Comparison of ENCODE assay signal across 15 cellular contexts in the genomic region with DNA sequence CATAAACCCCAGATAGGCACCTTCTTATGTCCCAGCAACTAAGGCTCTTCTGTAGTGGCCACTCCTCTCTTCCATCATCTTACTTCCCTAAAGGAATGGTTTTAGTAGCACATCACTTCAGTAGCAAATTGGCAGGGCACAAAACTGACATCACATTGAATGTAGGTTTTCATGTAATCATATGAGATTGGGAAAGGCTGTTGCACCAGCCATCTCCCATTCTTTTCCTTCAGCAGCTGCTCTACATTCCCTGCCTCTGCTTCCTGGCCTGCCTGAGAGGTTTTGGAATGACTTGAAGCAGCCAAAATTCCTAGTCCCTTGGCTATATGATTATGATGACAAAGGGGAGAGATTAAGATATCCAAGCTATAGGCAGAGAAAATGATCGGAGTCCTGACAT. TPM values are rescaled to one million over a fixed set of nuclear protein-coding genes. Genes with fewer than 3 reads are reported as not detected.
DNase-seq lines count a peak whose midpoint lies in the region; ATAC-seq and TF ChIP-seq lines count a peak whose summit lies in the region.
"Had no signal": no experiment of that assay in that cellular context is flagged by ENCODE, and none has a peak within 500 bp of the region (broad histone marks: within the 10 kb centered on the region; RNA-seq: fewer than 3 reads in every experiment).

No MANE protein-coding gene starts in this region.

- no peaks in the 10 kb centered on the region for H3K9me3 Mint-ChIP-seq in activated CD4-positive, alpha-beta T cell treated with anti-CD3 and anti-CD28 coated beads for 36 hours (ENCODE audit: low read depth)
- H3K9me3 Mint-ChIP-seq in activated CD4-positive, alpha-beta T cell treated with anti-CD3 and anti-CD28 coated beads, Interleukin-2, amount 10 ng/mL, durations not matched to agents 7 days and 5 days, result no peaks in the 10 kb centered on the region
- no peaks in the 10 kb centered on the region for H3K9me3 Mint-ChIP-seq in dendritic cell treated with granulocyte-macrophage colony-stimulating factor and Interleukin-4, amounts not matched to agents 40 ng/mL and 50 ng/mL, for 4 days
- no peaks in the 10 kb centered on the region for H3K9me3 Mint-ChIP-seq in stimulated activated effector memory CD8-positive, alpha-beta T cell treated with anti-CD3 and anti-CD28 coated beads, Interleukin-12 subunit alpha, Interleukin-12 subunit beta, amount 100 ng/mL, for 72 hours
- H3K9me3 Mint-ChIP-seq in CD4-positive, alpha-beta memory T cell, result no peaks in the 10 kb centered on the region
- H3K9me3 Mint-ChIP-seq: HFFc6 had no signal

- no peak overlapping the region for H3K27ac ChIP-seq in CD4-positive, alpha-beta memory T cell (ENCODE audit: low read depth, low read length)
- H3K27ac ChIP-seq: 22Rv1, BLaER1 had no signal

- H3K27me3 Mint-ChIP-seq in activated CD4-positive, alpha-beta T cell treated with anti-CD3 and anti-CD28 coated beads for 36 hours, result no peaks in the 10 kb centered on the region
- no peaks in the 10 kb centered on the region for H3K27me3 Mint-ChIP-seq in activated CD4-positive, alpha-beta T cell treated with anti-CD3 and anti-CD28 coated beads, Interleukin-2, amount 10 ng/mL, durations not matched to agents 7 days and 5 days
- H3K27me3 Mint-ChIP-seq in dendritic cell treated with granulocyte-macrophage colony-stimulating factor and Interleukin-4, amounts not matched to agents 40 ng/mL and 50 ng/mL, for 4 days, result no peaks in the 10 kb centered on the region
- H3K27me3 Mint-ChIP-seq in CD4-positive, alpha-beta memory T cell, result no peaks in the 10 kb centered on the region

- intact Hi-C loops in activated CD4-positive, alpha-beta T cell treated with anti-CD3 and anti-CD28 coated beads for 36 hours (cut with DNase I, micrococcal nuclease), result no loop called here
- intact Hi-C loops in dendritic cell treated with granulocyte-macrophage colony-stimulating factor and Interleukin-4, amounts not matched to agents 40 ng/mL and 50 ng/mL, for 4 days (cut with micrococcal nuclease), result no loop called here
- intact Hi-C loops in CD4-positive, alpha-beta memory T cell (cut with micrococcal nuclease), result no loop called here

- peaks cover 26% of the 10 kb centered on the region for H3K36me3 ChIP-seq in CD4-positive, alpha-beta memory T cell (ENCODE audit: insufficient read depth, low read length)

- no peak overlapping the region for H3K4me3 ChIP-seq in fibroblast of pulmonary artery (replicated peaks; ENCODE audit: low read depth, low read length)
- H3K4me3 ChIP-seq in CD4-positive, alpha-beta memory T cell (ENCODE audit: low read length in 2 of 2), result no peak overlapping the region
- H3K4me3 ChIP-seq: BLaER1 had no signal

- no peak for DNase-seq in activated CD4-positive, alpha-beta T cell treated with anti-CD3 and anti-CD28 coated beads for 36 hours
- no peak for DNase-seq in activated CD4-positive, alpha-beta T cell treated with anti-CD3 and anti-CD28 coated beads, Interleukin-2, amount 10 ng/mL, durations not matched to agents 7 days and 5 days
- DNase-seq in fibroblast of pulmonary artery (ENCODE audit: low read depth), result peak; percentile 69
- DNase-seq in stimulated activated effector memory CD8-positive, alpha-beta T cell treated with anti-CD3 and anti-CD28 coated beads, Interleukin-12 subunit alpha, Interleukin-12 subunit beta, amount 100 ng/mL, for 72 hours (ENCODE audit: low spot score in 2 of 2), result no peak
- no peak for DNase-seq in CD4-positive, alpha-beta memory T cell
- DNase-seq: AML-193, Calu3, DMS 273 treated with DMSO at 0.1 percent for 48 hours, HCEC 1CT, HFFc6 had no signal

- no peaks in the 10 kb centered on the region for H3K9me3 ChIP-seq in CD4-positive, alpha-beta memory T cell (ENCODE audit: control insufficient read depth in 1 of 2, low read length in 2 of 2)
- H3K9me3 ChIP-seq: BLaER1 had no signal

- H3K4me1 Mint-ChIP-seq in activated CD4-positive, alpha-beta T cell treated with anti-CD3 and anti-CD28 coated beads for 36 hours, result peaks cover 3% of the 10 kb centered on the region
- peaks cover 2% of the 10 kb centered on the region for H3K4me1 Mint-ChIP-seq in activated CD4-positive, alpha-beta T cell treated with anti-CD3 and anti-CD28 coated beads, Interleukin-2, amount 10 ng/mL, durations not matched to agents 7 days and 5 days
- H3K4me1 Mint-ChIP-seq in dendritic cell treated with granulocyte-macrophage colony-stimulating factor and Interleukin-4, amounts not matched to agents 40 ng/mL and 50 ng/mL, for 4 days (ENCODE audit: low read depth), result peaks cover 26% of the 10 kb centered on the region
- peaks cover 9% of the 10 kb centered on the region for H3K4me1 Mint-ChIP-seq in stimulated activated effector memory CD8-positive, alpha-beta T cell treated with anti-CD3 and anti-CD28 coated beads, Interleukin-12 subunit alpha, Interleukin-12 subunit beta, amount 100 ng/mL, for 72 hours
- H3K4me1 Mint-ChIP-seq in CD4-positive, alpha-beta memory T cell, result peaks cover 0 to 4% (median 0%) of the 10 kb centered on the region in 4 donors

- POLR2A ChIA-PET in activated CD4-positive, alpha-beta T cell treated with anti-CD3 and anti-CD28 coated beads for 36 hours (lab: Charles Lee), result no interaction called here
- POLR2A ChIA-PET in activated CD4-positive, alpha-beta T cell treated with anti-CD3 and anti-CD28 coated beads, Interleukin-2, amount 10 ng/mL, durations not matched to agents 7 days and 5 days (lab: Charles Lee), result no interaction called here
- POLR2A ChIA-PET in CD4-positive, alpha-beta memory T cell (lab: Charles Lee; ENCODE audit: partially characterized antibody), result interaction anchor here (1.5 kb wide), 1 partner anchor 36 kb away, joined by 4 read pairs; a partner anchor contains a TSS

- CTCF ChIA-PET in activated CD4-positive, alpha-beta T cell treated with anti-CD3 and anti-CD28 coated beads for 36 hours (lab: Charles Lee), result interaction anchor here (1.2 kb wide), 1 partner anchor 12 kb away, joined by 3 read pairs; no protein-coding TSS in a partner anchor
- CTCF ChIA-PET in activated CD4-positive, alpha-beta T cell treated with anti-CD3 and anti-CD28 coated beads, Interleukin-2, amount 10 ng/mL, durations not matched to agents 7 days and 5 days (lab: Charles Lee), result no interaction called here
- CTCF ChIA-PET in CD4-positive, alpha-beta memory T cell (lab: Charles Lee; ENCODE audit: partially characterized antibody), result no interaction called here

- peak overlapping the region; percentile 6 for H3K27ac Mint-ChIP-seq in activated CD4-positive, alpha-beta T cell treated with anti-CD3 and anti-CD28 coated beads for 36 hours
- no peak overlapping the region for H3K27ac Mint-ChIP-seq in activated CD4-positive, alpha-beta T cell treated with anti-CD3 and anti-CD28 coated beads, Interleukin-2, amount 10 ng/mL, durations not matched to agents 7 days and 5 days
- peak overlapping the region; percentile 25 for H3K27ac Mint-ChIP-seq in dendritic cell treated with granulocyte-macrophage colony-stimulating factor and Interleukin-4, amounts not matched to agents 40 ng/mL and 50 ng/mL, for 4 days
- H3K27ac Mint-ChIP-seq in stimulated activated effector memory CD8-positive, alpha-beta T cell treated with anti-CD3 and anti-CD28 coated beads, Interleukin-12 subunit alpha, Interleukin-12 subunit beta, amount 100 ng/mL, for 72 hours, result peak overlapping the region; percentile 20
- peak overlapping the region in 1 of 7 donors; percentile 13 for H3K27ac Mint-ChIP-seq in CD4-positive, alpha-beta memory T cell
- H3K27ac Mint-ChIP-seq: HFFc6 had no signal

- no peak for TF ChIP-seq CTCF in fibroblast of pulmonary artery (IDR thresholded peaks at IDR 0.05; ENCODE audit: low read length, missing control alignments)

- no peaks in the 10 kb centered on the region for H3K4me1 ChIP-seq in CD4-positive, alpha-beta memory T cell (ENCODE audit: insufficient read depth, low read length)
- H3K4me1 ChIP-seq: BLaER1 had no signal

- no peaks in the 10 kb centered on the region for H3K27me3 ChIP-seq in CD4-positive, alpha-beta memory T cell (ENCODE audit: insufficient read depth, low read length)
- H3K27me3 ChIP-seq: BLaER1 had no signal

- ATAC-seq in activated CD4-positive, alpha-beta T cell treated with anti-CD3 and anti-CD28 coated beads for 36 hours, result no peak
- no peak for ATAC-seq in stimulated activated effector memory CD8-positive, alpha-beta T cell treated with anti-CD3 and anti-CD28 coated beads, Interleukin-12 subunit alpha, Interleukin-12 subunit beta, amount 100 ng/mL, for 72 hours
- ATAC-seq in GM21717 (IDR thresholded peaks at IDR 0.05; ENCODE audit: unreplicated experiment), result no peak
- ATAC-seq in SK-N-SH treated with all-trans-retinoic acid at 6 μM for 48 hours, result no peak

- H3K4me3 Mint-ChIP-seq in activated CD4-positive, alpha-beta T cell treated with anti-CD3 and anti-CD28 coated beads for 36 hours, result no peak overlapping the region
- H3K4me3 Mint-ChIP-seq in activated CD4-positive, alpha-beta T cell treated with anti-CD3 and anti-CD28 coated beads, Interleukin-2, amount 10 ng/mL, durations not matched to agents 7 days and 5 days, result no peak overlapping the region
- no peak overlapping the region for H3K4me3 Mint-ChIP-seq in dendritic cell treated with granulocyte-macrophage colony-stimulating factor and Interleukin-4, amounts not matched to agents 40 ng/mL and 50 ng/mL, for 4 days
- no peak overlapping the region for H3K4me3 Mint-ChIP-seq in stimulated activated effector memory CD8-positive, alpha-beta T cell treated with anti-CD3 and anti-CD28 coated beads, Interleukin-12 subunit alpha, Interleukin-12 subunit beta, amount 100 ng/mL, for 72 hours
- H3K4me3 Mint-ChIP-seq in CD4-positive, alpha-beta memory T cell, result no peak overlapping the region
- H3K4me3 Mint-ChIP-seq: HFFc6 had no signal

- H3K36me3 Mint-ChIP-seq in activated CD4-positive, alpha-beta T cell treated with anti-CD3 and anti-CD28 coated beads for 36 hours (ENCODE audit: low read depth), result peaks cover 37% of the 10 kb centered on the region
- H3K36me3 Mint-ChIP-seq in activated CD4-positive, alpha-beta T cell treated with anti-CD3 and anti-CD28 coated beads, Interleukin-2, amount 10 ng/mL, durations not matched to agents 7 days and 5 days (ENCODE audit: low read depth), result peaks cover 29% of the 10 kb centered on the region
- H3K36me3 Mint-ChIP-seq in dendritic cell treated with granulocyte-macrophage colony-stimulating factor and Interleukin-4, amounts not matched to agents 40 ng/mL and 50 ng/mL, for 4 days (ENCODE audit: low read depth), result peaks cover 61% of the 10 kb centered on the region
- H3K36me3 Mint-ChIP-seq in stimulated activated effector memory CD8-positive, alpha-beta T cell treated with anti-CD3 and anti-CD28 coated beads, Interleukin-12 subunit alpha, Interleukin-12 subunit beta, amount 100 ng/mL, for 72 hours, result peaks cover 81% of the 10 kb centered on the region
- H3K36me3 Mint-ChIP-seq in CD4-positive, alpha-beta memory T cell, result peaks cover 42 to 70% of the 10 kb centered on the region in 2 donors

RNA-seq across cellular contexts. Expression of a gene that starts 36.5 kb away (rescaled TPM):
- 10 to 100 TPM; 15.4 to 17.1 TPM for total RNA-seq in activated CD4-positive, alpha-beta T cell treated with anti-CD3 and anti-CD28 coated beads for 36 hours
- 10 to 100 TPM; 14.0 to 16.6 TPM for total RNA-seq in activated CD4-positive, alpha-beta T cell treated with anti-CD3 and anti-CD28 coated beads, Interleukin-2, amount 10 ng/mL, durations not matched to agents 7 days and 5 days
- 10 to 100 TPM; 20.4 to 23.1 TPM for total RNA-seq in CD4-positive, alpha-beta memory T cell
- 10 to 100 TPM in 1 of 2 donors, 1 to 10 TPM in 1; 10.0 to 11.9 TPM for polyA plus RNA-seq in CD4-positive, alpha-beta memory T cell

RNA-seq across cellular contexts. Expression of a gene that starts 36.6 kb away (rescaled TPM):
- 10 to 100 TPM in 1 of 2 experiments, 1 to 10 TPM in 1; 7.4 to 10.3 TPM for total RNA-seq in activated CD4-positive, alpha-beta T cell treated with anti-CD3 and anti-CD28 coated beads for 36 hours
- total RNA-seq in activated CD4-positive, alpha-beta T cell treated with anti-CD3 and anti-CD28 coated beads, Interleukin-2, amount 10 ng/mL, durations not matched to agents 7 days and 5 days, result 1 to 10 TPM; 8.4 to 9.0 TPM
- 10 to 100 TPM; 15.9 TPM for total RNA-seq in CD4-positive, alpha-beta memory T cell
- 1 to 10 TPM; 1.2 to 5.9 TPM for polyA plus RNA-seq in CD4-positive, alpha-beta memory T cell
